8 cellular contexts compared by ENCODE assay signal in the genomic region with DNA sequence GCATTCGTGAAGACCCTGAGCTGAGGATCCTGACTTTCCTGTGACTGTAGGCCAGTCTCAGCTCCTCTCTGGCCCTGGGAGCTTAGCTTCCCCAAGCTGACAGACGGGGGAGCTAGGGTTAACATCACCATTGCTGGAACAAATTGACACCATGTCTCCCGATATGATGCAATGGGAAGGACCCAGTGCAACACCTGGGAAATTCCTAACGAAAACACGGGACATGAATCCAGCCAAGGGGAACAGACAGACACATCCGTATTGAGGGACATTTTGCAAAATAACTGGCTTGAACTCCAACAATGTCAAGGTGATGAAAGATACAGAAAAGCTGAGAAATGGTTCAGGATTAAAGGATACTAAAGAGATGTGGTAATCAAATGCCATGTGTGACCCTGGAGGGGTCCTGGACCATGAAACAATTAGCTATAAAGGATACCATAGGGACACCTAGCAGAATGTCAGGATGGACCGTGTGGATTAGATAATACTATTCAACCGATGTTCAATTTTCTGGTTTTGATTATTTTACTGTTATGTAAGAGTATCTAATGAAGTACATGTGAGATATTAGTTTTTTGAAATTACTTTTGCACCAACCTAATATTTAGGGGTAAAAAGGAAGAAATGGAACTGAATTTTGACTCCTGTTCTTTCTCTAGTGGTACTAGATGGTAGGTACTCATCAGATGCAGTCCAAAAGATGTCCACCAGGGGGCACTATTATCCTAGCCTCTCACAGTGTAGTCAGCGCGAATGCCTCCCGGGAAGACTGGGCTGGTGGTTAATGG.
DNase-seq lines count a peak whose midpoint lies in the region; ATAC-seq lines count a peak whose summit lies in the region.

No MANE protein-coding gene starts in this region.

- H3K27ac Mint-ChIP-seq in central memory CD8-positive, alpha-beta T cell (ENCODE audit: low read depth) = no peak overlapping the region

- no peaks in the 10 kb centered on the region for H3K9me3 Mint-ChIP-seq in central memory CD8-positive, alpha-beta T cell

- H3K4me1 Mint-ChIP-seq in central memory CD8-positive, alpha-beta T cell = no peaks in the 10 kb centered on the region

- ATAC-seq in GM18511 (IDR thresholded peaks at IDR 0.05; ENCODE audit: unreplicated experiment) (peak; percentile 74), HG03095 (IDR thresholded peaks at IDR 0.05; ENCODE audit: unreplicated experiment) (peak; percentile 63)
- peak; percentile 88 for ATAC-seq in central memory CD8-positive, alpha-beta T cell (replicated peaks; ENCODE audit: extremely low read depth, poor library complexity, severe bottlenecking)

- no peaks in the 10 kb centered on the region for H3K27me3 Mint-ChIP-seq in central memory CD8-positive, alpha-beta T cell

- H3K4me3 Mint-ChIP-seq in central memory CD8-positive, alpha-beta T cell = no peak overlapping the region

- peaks cover 2% of the 10 kb centered on the region for H3K36me3 Mint-ChIP-seq in central memory CD8-positive, alpha-beta T cell (ENCODE audit: insufficient read depth)

- DNase-seq in AG08395 (ENCODE audit: low spot score) (peak; percentile 88), NCI-H2227 (lab: John Stamatoyannopoulos, UW; ENCODE audit: unreplicated experiment) (peak; percentile 85), kidney tubule cell (ENCODE audit: low spot score) (peak; percentile 82)
- peak; percentile 78 for DNase-seq in activated CD4-positive, CD25-positive, alpha-beta regulatory T cell treated with anti-CD3 and anti-CD28 coated beads, Interleukin-2, amount 50 U/mL, for 16 hours (ENCODE audit: low read depth, low spot score)
- DNase-seq in central memory CD8-positive, alpha-beta T cell (ENCODE audit: low spot score in 2 of 2) = peak; percentile 73 to 81
- DNase-seq in stimulated activated CD4-positive, alpha-beta T cell treated with anti-CD3 and anti-CD28 coated beads, Interleukin-4, amount 100 ng/mL, for 4 hours = peak; percentile 75

Comparison
In these comparisons a context has a peak if more than half of its experiments do, and no peak if none do; other contexts are left out.
1. Peak in every context shown above with its lines: DNase-seq and ATAC-seq.